10 cellular contexts compared by ENCODE assay signal in genomic region chr14:96189288-96189711, GRCh38. TPM values are rescaled to one million over a fixed set of nuclear protein-coding genes. Genes with fewer than 3 reads are reported as not detected.
DNase-seq lines count a peak whose midpoint lies in the region; ATAC-seq and TF ChIP-seq lines count a peak whose summit lies in the region.
"Had no signal": no experiment of that assay in that cellular context is flagged by ENCODE, and none has a peak within 500 bp of the region (broad histone marks: within the 10 kb centered on the region; RNA-seq: fewer than 3 reads in every experiment).

No MANE protein-coding gene starts in this region.

- H3K4me3 Mint-ChIP-seq in stimulated activated naive B cell treated with anti-CD40 and anti-IgM and Interleukin-4, amounts not matched to agents 10 μg/mL and 1 μg/mL and 100 μg/mL, for 72 hours, result peak overlapping the region; percentile 18 to 43
- H3K4me3 Mint-ChIP-seq: activated naive CD8-positive, alpha-beta T cell treated with anti-CD3 and anti-CD28 coated beads, Interleukin-2, amount 10 ng/mL, durations not matched to agents 7 days and 5 days had no signal

- H3K9me3 Mint-ChIP-seq in stimulated activated naive B cell treated with anti-CD40 and anti-IgM and Interleukin-4, amounts not matched to agents 10 μg/mL and 1 μg/mL and 100 μg/mL, for 72 hours, result no peaks in the 10 kb centered on the region
- H3K9me3 Mint-ChIP-seq: activated naive CD8-positive, alpha-beta T cell treated with anti-CD3 and anti-CD28 coated beads, Interleukin-2, amount 10 ng/mL, durations not matched to agents 7 days and 5 days had no signal

- ATAC-seq in GM18520 (IDR thresholded peaks at IDR 0.05; ENCODE audit: unreplicated experiment) (peak; percentile 66), HG03060 (IDR thresholded peaks at IDR 0.05; ENCODE audit: low read depth, unreplicated experiment) (peak; percentile 70)
- ATAC-seq in stimulated activated naive B cell treated with anti-CD40 and anti-IgM and Interleukin-4, amounts not matched to agents 10 μg/mL and 1 μg/mL and 100 μg/mL, for 72 hours (replicated peaks), result peak; percentile 91 to 92

- no peaks in the 10 kb centered on the region for H3K36me3 Mint-ChIP-seq in stimulated activated naive B cell treated with anti-CD40 and anti-IgM and Interleukin-4, amounts not matched to agents 10 μg/mL and 1 μg/mL and 100 μg/mL, for 72 hours
- H3K36me3 Mint-ChIP-seq: activated naive CD8-positive, alpha-beta T cell treated with anti-CD3 and anti-CD28 coated beads, Interleukin-2, amount 10 ng/mL, durations not matched to agents 7 days and 5 days had no signal

- TF ChIP-seq CTCF in stomach (IDR thresholded peaks at IDR 0.05), result no peak

- H3K4me1 ChIP-seq in stomach, result peaks cover 0 to 5% (median 0%) of the 10 kb centered on the region in 4 donors

- H3K9me3 ChIP-seq in stomach, result no peaks in the 10 kb centered on the region

- H3K4me1 Mint-ChIP-seq in stimulated activated naive B cell treated with anti-CD40 and anti-IgM and Interleukin-4, amounts not matched to agents 10 μg/mL and 1 μg/mL and 100 μg/mL, for 72 hours, result peaks cover 16 to 17% of the 10 kb centered on the region in 2 donors
- H3K4me1 Mint-ChIP-seq: activated naive CD8-positive, alpha-beta T cell treated with anti-CD3 and anti-CD28 coated beads, Interleukin-2, amount 10 ng/mL, durations not matched to agents 7 days and 5 days had no signal

- WGBS in stomach, 5 donors, result 46 to 66% (median 60%) methylated on average over 11 of the region's 11 CpGs

- H3K27ac ChIP-seq in stomach, result no peak overlapping the region

- no peaks in the 10 kb centered on the region for H3K36me3 ChIP-seq in stomach

- H3K27me3 Mint-ChIP-seq in stimulated activated naive B cell treated with anti-CD40 and anti-IgM and Interleukin-4, amounts not matched to agents 10 μg/mL and 1 μg/mL and 100 μg/mL, for 72 hours, result peaks cover 24 to 43% of the 10 kb centered on the region in 2 donors

- TF ChIP-seq POLR2A in stomach (IDR thresholded peaks at IDR 0.05), result no peak

- peak overlapping the region; percentile 91 for H3K27ac Mint-ChIP-seq in stimulated activated naive B cell treated with anti-CD40 and anti-IgM and Interleukin-4, amounts not matched to agents 10 μg/mL and 1 μg/mL and 100 μg/mL, for 72 hours
- H3K27ac Mint-ChIP-seq: activated naive CD8-positive, alpha-beta T cell treated with anti-CD3 and anti-CD28 coated beads, Interleukin-2, amount 10 ng/mL, durations not matched to agents 7 days and 5 days had no signal

- DNase-seq in fibroblast of peridontal ligament (ENCODE audit: extremely low read depth) (peak; percentile 84), NCI-H2107 treated with DMSO at 0.1 percent for 48 hours (lab: John Stamatoyannopoulos, UW; ENCODE audit: unreplicated experiment) (no peak), stomach (no peak)
- DNase-seq in stimulated activated naive B cell treated with anti-CD40 and anti-IgM and Interleukin-4, amounts not matched to agents 10 μg/mL and 1 μg/mL and 100 μg/mL, for 72 hours, result peak; percentile 36
- no peak for DNase-seq in activated CD4-positive, alpha-beta T cell treated with anti-CD3 and anti-CD28 coated beads, Interleukin-2, amount 50 U/mL, for 1 hour
- DNase-seq: activated naive CD8-positive, alpha-beta T cell treated with anti-CD3 and anti-CD28 coated beads, Interleukin-2, amount 10 ng/mL, durations not matched to agents 7 days and 5 days; NCI-H1436 treated with DMSO at 0.1 percent for 48 hours had no signal

- peaks cover 0 to 4% (median 0%) of the 10 kb centered on the region in 3 donors for H3K27me3 ChIP-seq in stomach

- H3K4me3 ChIP-seq in stomach, result no peak overlapping the region

- TF ChIP-seq EP300 in stomach (IDR thresholded peaks at IDR 0.05), result no peak

- intact Hi-C loops in stomach (cut with DNase I; ENCODE audit: low total_unique reads), result no loop called here

RNA-seq across cellular contexts. Expression of gene BDKRB2, which starts 15.3 kb away (rescaled TPM):
- total RNA-seq in stomach, result 10 to 100 TPM in 1 of 5 donors, 1 to 10 TPM in 3, not detected in 1; 5.3 to 14.2 (median 6.2) TPM
- 1 to 10 TPM; 3.5 to 6.1 (median 4.5) TPM for polyA plus RNA-seq in stomach
- total RNA-seq: activated naive CD8-positive, alpha-beta T cell treated with anti-CD3 and anti-CD28 coated beads, Interleukin-2, amount 10 ng/mL, durations not matched to agents 7 days and 5 days; T-helper 1 cell treated with Interleukin-12 subunit alpha and Interleukin-12 subunit beta and Interleukin-4 antibody, amounts not matched to agents 30 ng/mL and 1 ng/mL, for 36 hours had no signal

Comparison
In these comparisons a context has a peak if more than half of its experiments do, and no peak if none do; other contexts are left out.
1. DNase-seq: peak in fibroblast of peridontal ligament (single experiment) and stimulated activated naive B cell treated with anti-CD40 and anti-IgM and Interleukin-4, amounts not matched to agents 10 μg/mL and 1 μg/mL and 100 μg/mL, for 72 hours (single experiment); none in activated CD4-positive, alpha-beta T cell treated with anti-CD3 and anti-CD28 coated beads, Interleukin-2, amount 50 U/mL, for 1 hour (single experiment), NCI-H2107 treated with DMSO at 0.1 percent for 48 hours (single experiment) and stomach (single experiment).
2. Peak in every context shown above with its lines, with median percentiles within 50 percentile points of each other: ATAC-seq.